ENCODE assay signal across 26 cellular contexts in the genomic region with DNA sequence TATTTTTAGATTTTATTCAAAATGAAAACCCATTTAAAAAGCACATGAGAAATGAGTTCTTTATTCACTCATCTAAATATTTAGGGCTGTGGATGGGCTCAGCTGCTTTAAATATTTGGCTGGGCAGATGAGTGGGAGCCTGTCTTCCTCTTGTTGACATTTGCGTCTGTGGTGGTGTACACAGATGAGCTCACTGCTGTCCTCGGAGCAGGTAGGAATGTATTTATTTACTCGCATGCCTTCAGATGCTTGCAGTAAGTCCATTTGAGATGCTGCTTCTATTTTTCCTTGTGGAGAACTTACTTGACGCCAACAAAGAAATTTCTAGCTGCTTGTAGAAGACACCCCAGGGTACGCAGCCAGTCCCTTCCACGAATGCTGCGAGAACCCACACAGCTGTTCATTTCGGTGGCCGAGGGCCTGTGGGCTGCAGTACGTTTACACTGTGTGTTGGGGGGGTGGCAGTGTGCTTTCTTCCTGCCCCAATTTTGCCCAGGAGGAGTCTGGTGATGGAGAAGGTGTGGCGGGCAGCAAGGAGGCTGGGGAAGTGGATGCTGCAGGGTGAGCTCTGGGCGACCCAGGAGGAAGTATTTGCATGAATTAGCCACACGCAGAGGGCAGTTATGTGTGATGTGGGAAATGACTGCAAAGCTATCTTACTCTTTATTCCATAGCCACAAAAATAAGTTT.
"Had no signal": no experiment of that assay in that cellular context is flagged by ENCODE, and none has a peak within 500 bp of the region (broad histone marks: within the 10 kb centered on the region; RNA-seq: fewer than 3 reads in every experiment).

No MANE protein-coding gene starts in this region.

- DNase-seq: activated CD4-positive, alpha-beta memory T cell treated with anti-CD3 and anti-CD28 coated beads for 36 hours; activated CD4-positive, alpha-beta T cell treated with anti-CD3 and anti-CD28 coated beads, Interleukin-2, amount 10 ng/mL, durations not matched to agents 7 days and 5 days; activated CD4-positive, CD25-positive, alpha-beta regulatory T cell; activated CD8-positive, alpha-beta memory T cell treated with anti-CD3 and anti-CD28 coated beads for 24 hours; activated gamma-delta T cell treated with Interleukin-2 at 50 U/mL for 16 hours; activated naive CD4-positive, alpha-beta T cell treated with anti-CD3 and anti-CD28 coated beads, Interleukin-2, amount 10 ng/mL, durations not matched to agents 7 days and 5 days; activated naive CD8-positive, alpha-beta T cell treated with anti-CD3 and anti-CD28 coated beads for 36 hours; activated T-cell treated with anti-CD3 and anti-CD28 coated beads for 4 hours; activated T-cell treated with anti-CD3 and anti-CD28 coated beads, Interleukin-2, amount 50 U/mL, for 72 hours; anterior cingulate cortex; caudate nucleus; Kasumi-1; NCI-H1092; NCI-H1930; NCI-H2107; NCI-H2171 treated with DMSO at 0.1 percent for 48 hours; NCI-H226; NCI-H82; RPMI8226; SJCRH30; T-cell; T-helper 2 cell; T1000 had no signal

- H3K27me3 ChIP-seq: SJCRH30 had no signal

- H3K9me3 ChIP-seq: SJCRH30 had no signal

- FAIRE-seq: TTC549 had no signal

- H3K36me3 ChIP-seq: SJCRH30 had no signal

- H3K27ac ChIP-seq: SJCRH30 had no signal

- H3K4me1 ChIP-seq: SJCRH30 had no signal

- ATAC-seq: activated T-cell treated with anti-CD3 and anti-CD28 coated beads, Interleukin-2, amount 50 U/mL, for 72 hours; Panc1; Right ventricle myocardium inferior; T-cell had no signal

- H3K4me3 ChIP-seq: SJCRH30 had no signal
